ENCODE assay signal across 8 cellular contexts in genomic region chr4:44679060-44679459, GRCh38. TPM values are rescaled to one million over a fixed set of nuclear protein-coding genes. Genes with fewer than 3 reads are reported as not detected.
DNase-seq lines count a peak whose midpoint lies in the region; ATAC-seq and TF ChIP-seq lines count a peak whose summit lies in the region.

No MANE protein-coding gene starts in this region.

- H3K27me3 ChIP-seq in adrenal gland (no peaks in the 10 kb centered on the region), mesenchymal stem cell (ENCODE audit: control insufficient read depth in 1 of 2, insufficient read depth in 1 of 2, low read length in 2 of 2) (no peaks in the 10 kb centered on the region)

- H3K18ac ChIP-seq in mesenchymal stem cell (ENCODE audit: low read depth in 1 of 2, low read length in 2 of 2), result no peak overlapping the region

- DNase-seq in adrenal gland, result no peak
- no peak for DNase-seq in mesenchymal stem cell
- no peak for DNase-seq in SK-N-DZ (ENCODE audit: low spot score)
- DNase-seq in amniotic stem cell (lab: John Stamatoyannopoulos, UW), result no peak

- no peak for TF ChIP-seq POLR2A in adrenal gland (IDR thresholded peaks at IDR 0.05)

- no peak overlapping the region for H3K4ac ChIP-seq in mesenchymal stem cell (ENCODE audit: low read depth in 1 of 2, low read length in 2 of 2)

- H3K9ac ChIP-seq in mesenchymal stem cell (ENCODE audit: low read length), result peak overlapping the region; percentile 96

- H2BK5ac ChIP-seq in mesenchymal stem cell (ENCODE audit: low read depth, low read length, poor library complexity, severe bottlenecking), result no peak overlapping the region

- H3K36me3 ChIP-seq in adrenal gland (replicated peaks in 1 of 2) (peaks cover 0 to 9% of the 10 kb centered on the region in 2 donors), mesenchymal stem cell (ENCODE audit: control insufficient read depth in 1 of 2, insufficient read depth in 2 of 2, low read depth in 1 of 2, low read length in 2 of 2) (peaks cover 0 to 31% of the 10 kb centered on the region in 2 experiments)

- H3K4me1 ChIP-seq in adrenal gland (replicated peaks in 1 of 2) (peaks cover 9 to 26% of the 10 kb centered on the region in 2 donors), mesenchymal stem cell (ENCODE audit: control insufficient read depth, insufficient read depth, low read depth, low read length) (no peaks in the 10 kb centered on the region)

- H3K27ac ChIP-seq in adrenal gland (peak overlapping the region in 3 of 5 donors; percentile 90 to 93 (median 91)), mesenchymal stem cell (ENCODE audit: low read length, poor library complexity, severe bottlenecking) (no peak overlapping the region)

- H3K4me2 ChIP-seq in mesenchymal stem cell (ENCODE audit: low read length, poor library complexity, severe bottlenecking), result peak overlapping the region; percentile 36

- H4K91ac ChIP-seq in mesenchymal stem cell (ENCODE audit: low read length), result no peak overlapping the region

- no peaks in the 10 kb centered on the region for H3K9me3 ChIP-seq in adrenal gland (replicated peaks in 1 of 3)
- no peaks in the 10 kb centered on the region for H3K9me3 ChIP-seq in mesenchymal stem cell (ENCODE audit: control insufficient read depth, low read length)

- H4K8ac ChIP-seq in mesenchymal stem cell (ENCODE audit: low read length), result no peak overlapping the region

- TF ChIP-seq CTCF in GM12875 (IDR thresholded peaks at IDR 0.05; ENCODE audit: borderline replicate concordance, insufficient read depth, low read depth, low read length), result no peak
- TF ChIP-seq CTCF in adrenal gland (IDR thresholded peaks at IDR 0.05), result no peak

- 1 to 5% (median 2%) methylated on average over 3 of the region's 3 CpGs for WGBS in adrenal gland, 4 donors
- WGBS in mesenchymal stem cell, result 19% methylated on average over 2 of the region's 3 CpGs

- no peak overlapping the region for H2BK12ac ChIP-seq in mesenchymal stem cell (ENCODE audit: low read length in 2 of 2)

- intact Hi-C loops in adrenal gland (cut with DNase I), result no loop called here

- H3K4me3 ChIP-seq in GM12875 (ENCODE audit: low read depth, low read length) (peak overlapping the region; percentile 71), adrenal gland (peak overlapping the region; percentile 41 to 97 (median 90)), mesenchymal stem cell (ENCODE audit: insufficient read depth in 1 of 2, low read depth in 1 of 2, low read length in 2 of 2) (peak overlapping the region in 1 of 2 experiments; percentile 93)

- H2AFZ ChIP-seq in mesenchymal stem cell (ENCODE audit: low read depth, low read length), result no peak overlapping the region

- no peak overlapping the region for H3K23ac ChIP-seq in mesenchymal stem cell (ENCODE audit: low read length in 2 of 2)

- H3K79me1 ChIP-seq in mesenchymal stem cell (replicated peaks; ENCODE audit: low read length, poor library complexity, severe bottlenecking), result peaks cover 2% of the 10 kb centered on the region

- H2BK120ac ChIP-seq in mesenchymal stem cell (ENCODE audit: low read depth, low read length), result no peak overlapping the region

- ATAC-seq in HG02970 (IDR thresholded peaks at IDR 0.05; ENCODE audit: low FRiP score, unreplicated experiment), result peak; percentile 5
- no peak for ATAC-seq in GM21717 (IDR thresholded peaks at IDR 0.05; ENCODE audit: unreplicated experiment)
- no peak for ATAC-seq in HG03039 (IDR thresholded peaks at IDR 0.05; ENCODE audit: unreplicated experiment)

- no peak overlapping the region for H3K14ac ChIP-seq in mesenchymal stem cell (ENCODE audit: low read length in 2 of 2)

- no peak overlapping the region for H2AK5ac ChIP-seq in mesenchymal stem cell (ENCODE audit: low read length, severe bottlenecking)

- H2BK15ac ChIP-seq in mesenchymal stem cell (ENCODE audit: low read depth, poor library complexity, severe bottlenecking), result no peak overlapping the region

RNA-seq across cellular contexts. Expression of gene GUF1, which starts 0.8 kb away (rescaled TPM):
- total RNA-seq in adrenal gland, result 10 to 100 TPM; 12.9 to 25.5 (median 19.8) TPM
- 10 to 100 TPM; 11.6 to 35.5 (median 12.3) TPM for polyA plus RNA-seq in adrenal gland
- 15.4 TPM for polyA plus RNA-seq in mesenchymal stem cell (2013, experiment 1 of 2)
- 14.4 TPM for polyA plus RNA-seq in mesenchymal stem cell (2013, experiment 2 of 2)
- 21.7 and 27.5 TPM in 2 replicates for polyA plus RNA-seq in SK-N-DZ (2014; cell fraction: cytosol; rRNA removed)
- polyA plus RNA-seq in SK-N-DZ (2014; cell fraction: nucleus; rRNA removed), result 14.9 and 23.7 TPM in 2 replicates

RNA-seq across cellular contexts. Expression of gene YIPF7, which starts 27.6 kb away (rescaled TPM):
- not detected for total RNA-seq in adrenal gland
- polyA plus RNA-seq in adrenal gland, result under 1 TPM in 1 of 3 donors, not detected in 2; 0.07 TPM
- polyA plus RNA-seq in mesenchymal stem cell (2013, experiment 1 of 2), result 0.04 TPM
- polyA plus RNA-seq in mesenchymal stem cell (2013, experiment 2 of 2), result not detected
- not detected in 2 replicates for polyA plus RNA-seq in SK-N-DZ (2014; cell fraction: cytosol; rRNA removed)
- polyA plus RNA-seq in SK-N-DZ (2014; cell fraction: nucleus; rRNA removed), result not detected in 2 replicates

RNA-seq across cellular contexts. Expression of gene GNPDA2, which starts 47.3 kb away (rescaled TPM):
- 10 to 100 TPM in 7 of 8 donors, 1 to 10 TPM in 1; 9.3 to 23.8 (median 14.0) TPM for total RNA-seq in adrenal gland
- polyA plus RNA-seq in adrenal gland, result 10 to 100 TPM in 2 of 3 donors, 1 to 10 TPM in 1; 10.0 to 31.1 (median 12.7) TPM
- polyA plus RNA-seq in mesenchymal stem cell (2013, experiment 1 of 2), result 22.3 TPM
- 23.6 TPM for polyA plus RNA-seq in mesenchymal stem cell (2013, experiment 2 of 2)
- polyA plus RNA-seq in SK-N-DZ (2014; cell fraction: cytosol; rRNA removed), result 12.9 and 16.2 TPM in 2 replicates
- polyA plus RNA-seq in SK-N-DZ (2014; cell fraction: nucleus; rRNA removed), result 15.2 and 22.3 TPM in 2 replicates
